Comparison of ENCODE assay signal across 8 cellular contexts in genomic region chr14:24216345-24216699, GRCh38. TPM values are rescaled to one million over a fixed set of nuclear protein-coding genes. Genes with fewer than 3 reads are reported as not detected.
DNase-seq lines count a peak whose midpoint lies in the region; ATAC-seq, FAIRE-seq and TF ChIP-seq lines count a peak whose summit lies in the region.

No MANE protein-coding gene starts in this region.

- H3K36me3 Mint-ChIP-seq in activated T-cell treated with anti-CD3 and anti-CD28 coated beads, Interleukin-2, amount 50 U/mL, for 24 hours (ENCODE audit: low read depth): peaks cover 70% of the 10 kb centered on the region
- H3K36me3 Mint-ChIP-seq in activated T-helper 1 cell treated with anti-CD3 and anti-CD28 coated beads, Interleukin-12 subunit alpha, Interleukin-12 subunit beta, Interleukin-2, Interleukin-4 antibody, amounts not matched to agents 30 ng/mL and 10 ng/mL and 1 ng/mL, durations not matched to agents 14 hours and 24 hours and 36 hours (ENCODE audit: low read depth): peaks cover 27% of the 10 kb centered on the region

- intact Hi-C loops in activated T-helper 1 cell treated with anti-CD3 and anti-CD28 coated beads, Interleukin-12 subunit alpha, Interleukin-12 subunit beta, Interleukin-2, Interleukin-4 antibody, amounts not matched to agents 30 ng/mL and 10 ng/mL and 1 ng/mL, durations not matched to agents 14 hours and 24 hours and 36 hours (cut with micrococcal nuclease): loop anchor here (1.0 kb wide), 4 partner anchors 16 to 92 kb away; partner anchors contain the start of genes GMPR2, NEDD8 and TINF2
- intact Hi-C loops in kidney (cut with DNase I) (no loop called here), testis (cut with DNase I; ENCODE audit: low total_unique reads) (no loop called here)

- no peaks in the 10 kb centered on the region for H3K9me3 Mint-ChIP-seq in activated T-cell treated with anti-CD3 and anti-CD28 coated beads, Interleukin-2, amount 50 U/mL, for 24 hours
- no peaks in the 10 kb centered on the region for H3K9me3 Mint-ChIP-seq in activated T-helper 1 cell treated with anti-CD3 and anti-CD28 coated beads, Interleukin-12 subunit alpha, Interleukin-12 subunit beta, Interleukin-2, Interleukin-4 antibody, amounts not matched to agents 30 ng/mL and 10 ng/mL and 1 ng/mL, durations not matched to agents 14 hours and 24 hours and 36 hours

- H3K27ac ChIP-seq in kidney (ENCODE audit: low read depth in 2 of 2, low read length in 2 of 2) (no peak overlapping the region), testis (peak overlapping the region; percentile 88 to 92)

- H3K9ac ChIP-seq in kidney (ENCODE audit: low read length in 2 of 2): no peak overlapping the region

- FAIRE-seq in kidney (lab: Jason Lieb, UNC): no peak
- no peak for FAIRE-seq in HTR-8/SVneo (lab: Jason Lieb, UNC)

- H3K4me3 ChIP-seq in kidney (ENCODE audit: low read length in 2 of 2) (peak overlapping the region; percentile 98 to 99), testis (no peak overlapping the region)

- H3K27me3 ChIP-seq in testis: no peaks in the 10 kb centered on the region

- no peak for ATAC-seq in GM18873 (IDR thresholded peaks at IDR 0.05; ENCODE audit: low FRiP score, unreplicated experiment)

- H3K4me3 Mint-ChIP-seq in activated T-cell treated with anti-CD3 and anti-CD28 coated beads, Interleukin-2, amount 50 U/mL, for 24 hours: peak overlapping the region; percentile 94
- peak overlapping the region; percentile 90 for H3K4me3 Mint-ChIP-seq in activated T-helper 1 cell treated with anti-CD3 and anti-CD28 coated beads, Interleukin-12 subunit alpha, Interleukin-12 subunit beta, Interleukin-2, Interleukin-4 antibody, amounts not matched to agents 30 ng/mL and 10 ng/mL and 1 ng/mL, durations not matched to agents 14 hours and 24 hours and 36 hours

- TF ChIP-seq CTCF in kidney (IDR thresholded peaks at IDR 0.05; ENCODE audit: borderline replicate concordance, extremely low read depth, insufficient read depth): no peak
- TF ChIP-seq CTCF in testis (IDR thresholded peaks at IDR 0.05): no peak

- peak overlapping the region; percentile 97 for H3K27ac Mint-ChIP-seq in activated T-cell treated with anti-CD3 and anti-CD28 coated beads, Interleukin-2, amount 50 U/mL, for 24 hours
- peak overlapping the region; percentile 96 for H3K27ac Mint-ChIP-seq in activated T-helper 1 cell treated with anti-CD3 and anti-CD28 coated beads, Interleukin-12 subunit alpha, Interleukin-12 subunit beta, Interleukin-2, Interleukin-4 antibody, amounts not matched to agents 30 ng/mL and 10 ng/mL and 1 ng/mL, durations not matched to agents 14 hours and 24 hours and 36 hours

- TF ChIP-seq POLR2A in testis (IDR thresholded peaks at IDR 0.05): no peak

- DNase-seq in activated T-cell treated with anti-CD3 and anti-CD28 coated beads, Interleukin-2, amount 50 U/mL, for 24 hours: no peak
- no peak for DNase-seq in activated T-cell treated with anti-CD3 and anti-CD28 coated beads, Interleukin-2, amount 50 U/mL, for 1 hour
- no peak for DNase-seq in activated T-helper 1 cell treated with anti-CD3 and anti-CD28 coated beads, Interleukin-12 subunit alpha, Interleukin-12 subunit beta, Interleukin-2, Interleukin-4 antibody, amounts not matched to agents 30 ng/mL and 10 ng/mL and 1 ng/mL, durations not matched to agents 14 hours and 24 hours and 36 hours (ENCODE audit: low spot score)
- DNase-seq in kidney (no peak), testis (no peak), HTR-8/SVneo (ENCODE audit: insufficient read length, low spot score) (no peak), NCI-H187 treated with DMSO at 0.1 percent for 48 hours (lab: John Stamatoyannopoulos, UW) (no peak)

- H3K4me1 Mint-ChIP-seq in activated T-cell treated with anti-CD3 and anti-CD28 coated beads, Interleukin-2, amount 50 U/mL, for 24 hours (ENCODE audit: low read depth): peaks cover 45% of the 10 kb centered on the region
- peaks cover 40% of the 10 kb centered on the region for H3K4me1 Mint-ChIP-seq in activated T-helper 1 cell treated with anti-CD3 and anti-CD28 coated beads, Interleukin-12 subunit alpha, Interleukin-12 subunit beta, Interleukin-2, Interleukin-4 antibody, amounts not matched to agents 30 ng/mL and 10 ng/mL and 1 ng/mL, durations not matched to agents 14 hours and 24 hours and 36 hours (ENCODE audit: low read depth)

- no peaks in the 10 kb centered on the region for H3K27me3 Mint-ChIP-seq in activated T-cell treated with anti-CD3 and anti-CD28 coated beads, Interleukin-2, amount 50 U/mL, for 24 hours
- no peaks in the 10 kb centered on the region for H3K27me3 Mint-ChIP-seq in activated T-helper 1 cell treated with anti-CD3 and anti-CD28 coated beads, Interleukin-12 subunit alpha, Interleukin-12 subunit beta, Interleukin-2, Interleukin-4 antibody, amounts not matched to agents 30 ng/mL and 10 ng/mL and 1 ng/mL, durations not matched to agents 14 hours and 24 hours and 36 hours (ENCODE audit: insufficient read depth)

- no peaks in the 10 kb centered on the region for H3K9me3 ChIP-seq in kidney (ENCODE audit: control insufficient read depth in 1 of 2, low read length in 2 of 2)
- H3K9me3 ChIP-seq in testis: no peaks in the 10 kb centered on the region

- 34 to 65% methylated on average over 2 of the region's 2 CpGs for WGBS in testis, 2 donors

- peaks cover 3 to 11% of the 10 kb centered on the region in 2 donors for H3K4me1 ChIP-seq in kidney (ENCODE audit: control insufficient read depth in 1 of 2, insufficient read depth in 1 of 2, low read depth in 1 of 2, low read length in 2 of 2)
- peaks cover 21% of the 10 kb centered on the region for H3K4me1 ChIP-seq in testis

- peaks cover 2 to 4% of the 10 kb centered on the region in 2 donors for H3K36me3 ChIP-seq in kidney (ENCODE audit: control insufficient read depth in 1 of 2, insufficient read depth in 2 of 2, low read length in 2 of 2)
- H3K36me3 ChIP-seq in testis (ENCODE audit: low read depth, missing control alignments): no peaks in the 10 kb centered on the region

RNA-seq across cellular contexts. Expression of gene MDP1, which starts 0.5 kb away (rescaled TPM):
- total RNA-seq in activated T-helper 1 cell treated with anti-CD3 and anti-CD28 coated beads, Interleukin-12 subunit alpha, Interleukin-12 subunit beta, Interleukin-2, Interleukin-4 antibody, amounts not matched to agents 30 ng/mL and 10 ng/mL and 1 ng/mL, durations not matched to agents 14 hours and 24 hours and 36 hours: 11.6 and 12.9 TPM in 2 replicates
- total RNA-seq in kidney (22.8 TPM), testis (10 to 100 TPM; 17.3 to 19.5 TPM)
- polyA plus RNA-seq in kidney (ENCODE audit: insufficient read depth, low read depth, low replicate concordance) (55.4 TPM), testis (ENCODE audit: insufficient read depth, low read depth, low replicate concordance) (20.1 TPM)

RNA-seq across cellular contexts. Expression of gene CHMP4A, which starts 3.0 kb away (rescaled TPM):
- total RNA-seq in activated T-helper 1 cell treated with anti-CD3 and anti-CD28 coated beads, Interleukin-12 subunit alpha, Interleukin-12 subunit beta, Interleukin-2, Interleukin-4 antibody, amounts not matched to agents 30 ng/mL and 10 ng/mL and 1 ng/mL, durations not matched to agents 14 hours and 24 hours and 36 hours: 86.5 and 95.8 TPM in 2 replicates
- 65.1 TPM for total RNA-seq in kidney
- polyA plus RNA-seq in kidney (ENCODE audit: insufficient read depth, low read depth, low replicate concordance): 72.2 TPM
- 100 to 1,000 TPM in 1 of 2 donors, 10 to 100 TPM in 1; 52.9 to 111 TPM for total RNA-seq in testis
- polyA plus RNA-seq in testis (ENCODE audit: insufficient read depth, low read depth, low replicate concordance): 56.3 TPM

RNA-seq across cellular contexts. Expression of gene TSSK4, which starts 10.8 kb away (rescaled TPM):
- total RNA-seq in activated T-helper 1 cell treated with anti-CD3 and anti-CD28 coated beads, Interleukin-12 subunit alpha, Interleukin-12 subunit beta, Interleukin-2, Interleukin-4 antibody, amounts not matched to agents 30 ng/mL and 10 ng/mL and 1 ng/mL, durations not matched to agents 14 hours and 24 hours and 36 hours: 0.42 and 0.49 TPM in 2 replicates
- 0.38 TPM for total RNA-seq in kidney
- polyA plus RNA-seq in kidney (ENCODE audit: insufficient read depth, low read depth, low replicate concordance): not detected
- total RNA-seq in testis: 10 to 100 TPM; 19.4 to 27.4 TPM
- 78.2 TPM for polyA plus RNA-seq in testis (ENCODE audit: insufficient read depth, low read depth, low replicate concordance)

RNA-seq across cellular contexts. Expression of gene NEDD8, which starts 15.8 kb away (rescaled TPM):
- 177 and 185 TPM in 2 replicates for total RNA-seq in activated T-helper 1 cell treated with anti-CD3 and anti-CD28 coated beads, Interleukin-12 subunit alpha, Interleukin-12 subunit beta, Interleukin-2, Interleukin-4 antibody, amounts not matched to agents 30 ng/mL and 10 ng/mL and 1 ng/mL, durations not matched to agents 14 hours and 24 hours and 36 hours
- 145 TPM for total RNA-seq in kidney
- 439 TPM for polyA plus RNA-seq in kidney (ENCODE audit: insufficient read depth, low read depth, low replicate concordance)
- 100 to 1,000 TPM in 1 of 2 donors, 10 to 100 TPM in 1; 94.6 to 110 TPM for total RNA-seq in testis
- 180 TPM for polyA plus RNA-seq in testis (ENCODE audit: insufficient read depth, low read depth, low replicate concordance)

RNA-seq across cellular contexts. Expression of gene GMPR2, which starts 16.4 kb away (rescaled TPM):
- 40.8 and 41.4 TPM in 2 replicates for total RNA-seq in activated T-helper 1 cell treated with anti-CD3 and anti-CD28 coated beads, Interleukin-12 subunit alpha, Interleukin-12 subunit beta, Interleukin-2, Interleukin-4 antibody, amounts not matched to agents 30 ng/mL and 10 ng/mL and 1 ng/mL, durations not matched to agents 14 hours and 24 hours and 36 hours
- 75.0 TPM for total RNA-seq in kidney
- polyA plus RNA-seq in kidney (ENCODE audit: insufficient read depth, low read depth, low replicate concordance): 92.5 TPM
- 10 to 100 TPM; 30.0 to 42.2 TPM for total RNA-seq in testis
- 49.9 TPM for polyA plus RNA-seq in testis (ENCODE audit: insufficient read depth, low read depth, low replicate concordance)

Comparison
In these comparisons a context has a peak if more than half of its experiments do, and no peak if none do; other contexts are left out.
1. H3K27ac ChIP-seq: peak in testis (2 of 2); none in kidney (0 of 2).
2. H3K4me3 ChIP-seq: peak in kidney (2 of 2); none in testis (0 of 2).
3. RNA of gene TSSK4, which starts 10.8 kb away (total RNA-seq): 19.4 to 27.4 TPM in testis; 0.42 to 0.49 TPM in activated T-helper 1 cell treated with anti-CD3 and anti-CD28 coated beads, Interleukin-12 subunit alpha, Interleukin-12 subunit beta, Interleukin-2, Interleukin-4 antibody, amounts not matched to agents 30 ng/mL and 10 ng/mL and 1 ng/mL, durations not matched to agents 14 hours and 24 hours and 36 hours and 0.38 TPM in kidney (single experiment); every median in the first group is over 10 times any median in the second.